13 cellular contexts compared by ENCODE assay signal in genomic region chr12:27193106-27193505, GRCh38. TPM values are rescaled to one million over a fixed set of nuclear protein-coding genes. Genes with fewer than 3 reads are reported as not detected.
DNase-seq lines count a peak whose midpoint lies in the region; ATAC-seq and TF ChIP-seq lines count a peak whose summit lies in the region.
"Had no signal": no experiment of that assay in that cellular context is flagged by ENCODE, and none has a peak within 500 bp of the region (broad histone marks: within the 10 kb centered on the region; RNA-seq: fewer than 3 reads in every experiment).

No MANE protein-coding gene starts in this region.

- no peak overlapping the region for H2BK120ac ChIP-seq in mesenchymal stem cell (ENCODE audit: low read depth, low read length)

- H3K4me3 ChIP-seq in breast epithelium (no peak overlapping the region), mammary epithelial cell (replicated peaks in 1 of 3; ENCODE audit: insufficient read depth in 1 of 3, low read depth in 2 of 3, low read length in 3 of 3) (no peak overlapping the region), coronary artery (no peak overlapping the region), mesenchymal stem cell (ENCODE audit: insufficient read depth in 1 of 2, low read depth in 1 of 2, low read length in 2 of 2) (no peak overlapping the region), aorta (ENCODE audit: low read length in 2 of 2) (no peak overlapping the region)

- H3K36me3 ChIP-seq in breast epithelium = no peaks in the 10 kb centered on the region
- H3K36me3 ChIP-seq in mammary epithelial cell (ENCODE audit: insufficient read depth, low read length) = no peaks in the 10 kb centered on the region
- no peaks in the 10 kb centered on the region for H3K36me3 ChIP-seq in mesenchymal stem cell (ENCODE audit: control insufficient read depth in 1 of 2, insufficient read depth in 2 of 2, low read depth in 1 of 2, low read length in 2 of 2)
- no peaks in the 10 kb centered on the region for H3K36me3 ChIP-seq in aorta (ENCODE audit: control insufficient read depth in 1 of 2, insufficient read depth in 2 of 2, low read length in 1 of 2)

- H4K91ac ChIP-seq in mesenchymal stem cell (ENCODE audit: low read length) = no peak overlapping the region

- no peak overlapping the region for H3K14ac ChIP-seq in mesenchymal stem cell (ENCODE audit: low read length in 2 of 2)

- H3K9ac ChIP-seq in mammary epithelial cell (ENCODE audit: insufficient read depth, low read length) = no peak overlapping the region
- H3K9ac ChIP-seq in mesenchymal stem cell (ENCODE audit: low read length) = peak overlapping the region; percentile 62
- H3K9ac ChIP-seq: parathyroid adenoma had no signal

- no peaks in the 10 kb centered on the region for H3K79me1 ChIP-seq in mesenchymal stem cell (replicated peaks; ENCODE audit: low read length, poor library complexity, severe bottlenecking)

- ATAC-seq in aorta (ENCODE audit: low FRiP score) = peak; percentile 13

- H3K9me3 Mint-ChIP-seq in activated naive CD8-positive, alpha-beta T cell treated with anti-CD3 and anti-CD28 coated beads for 36 hours = no peaks in the 10 kb centered on the region
- H3K9me3 Mint-ChIP-seq: activated T-helper 2 cell treated with anti-CD3 and anti-CD28 coated beads, Interferon-gamma antibody, Interleukin-2, Interleukin-4, amounts not matched to agents 10 μg/mL and 5 μg/mL and 100 μg/mL, durations not matched to agents 14 hours and 24 hours and 36 hours had no signal

- H3K4ac ChIP-seq in mesenchymal stem cell (ENCODE audit: low read depth in 1 of 2, low read length in 2 of 2) = no peak overlapping the region

- no peak overlapping the region for H2BK5ac ChIP-seq in mesenchymal stem cell (ENCODE audit: low read depth, low read length, poor library complexity, severe bottlenecking)

- in situ Hi-C loops in mammary epithelial cell (cut with MboI; ENCODE audit: low sequenced_read_pairs in 2 of 2) = no loop called here

- no peak overlapping the region for H3K4me3 Mint-ChIP-seq in activated naive CD8-positive, alpha-beta T cell treated with anti-CD3 and anti-CD28 coated beads for 36 hours

- dilution Hi-C loops in mammary epithelial cell (cut with HindIII; ENCODE audit: low sequenced_read_pairs) = no loop called here

- no peaks in the 10 kb centered on the region for H3K79me2 ChIP-seq in mammary epithelial cell (ENCODE audit: insufficient read depth, low read length)
- H3K79me2 ChIP-seq: parathyroid adenoma had no signal

- BruUV-seq in mammary epithelial cell (replicated peaks; lab: Mats Ljungman, UMichigan) = no TSS peak

- no peak overlapping the region for H3K18ac ChIP-seq in mesenchymal stem cell (ENCODE audit: low read depth in 1 of 2, low read length in 2 of 2)

- TF ChIP-seq CTCF in breast epithelium (IDR thresholded peaks at IDR 0.05) (no peak), mammary epithelial cell (conservative IDR thresholded peaks at IDR 0.05 in 1 of 2, IDR thresholded peaks at IDR 0.05 in 1 of 2; ENCODE audit: extremely low read depth in 1 of 2, insufficient read depth in 1 of 2, low read depth in 1 of 2, low read length in 2 of 2) (no peak), coronary artery (IDR thresholded peaks at IDR 0.05) (no peak)

- CTCF ChIA-PET in mammary epithelial cell (lab: Charles Lee; ENCODE audit: low non-redundant PET) = no interaction called here

- H3K36me3 Mint-ChIP-seq in activated naive CD8-positive, alpha-beta T cell treated with anti-CD3 and anti-CD28 coated beads for 36 hours = no peaks in the 10 kb centered on the region

- no peak overlapping the region for H3K27ac Mint-ChIP-seq in activated naive CD8-positive, alpha-beta T cell treated with anti-CD3 and anti-CD28 coated beads for 36 hours
- H3K27ac Mint-ChIP-seq: activated T-helper 2 cell treated with anti-CD3 and anti-CD28 coated beads, Interferon-gamma antibody, Interleukin-2, Interleukin-4, amounts not matched to agents 10 μg/mL and 5 μg/mL and 100 μg/mL, durations not matched to agents 14 hours and 24 hours and 36 hours had no signal

- H3K9me3 ChIP-seq in breast epithelium = no peaks in the 10 kb centered on the region
- H3K9me3 ChIP-seq in mammary epithelial cell (replicated peaks; ENCODE audit: insufficient read depth, low read length) = no peaks in the 10 kb centered on the region
- H3K9me3 ChIP-seq in mesenchymal stem cell (ENCODE audit: control insufficient read depth, low read length) = no peaks in the 10 kb centered on the region
- H3K9me3 ChIP-seq in aorta (ENCODE audit: control insufficient read depth, low read length) = no peaks in the 10 kb centered on the region

- intact Hi-C loops in breast epithelium (cut with DNase I; ENCODE audit: low total_unique reads) (no loop called here), mammary epithelial cell (cut with micrococcal nuclease) (no loop called here), aorta (cut with DNase I) (no loop called here)

- H3K4me1 ChIP-seq in breast epithelium = no peaks in the 10 kb centered on the region
- peaks cover 5% of the 10 kb centered on the region for H3K4me1 ChIP-seq in mammary epithelial cell (ENCODE audit: insufficient read depth, low read length)
- peaks cover 1% of the 10 kb centered on the region for H3K4me1 ChIP-seq in mesenchymal stem cell (ENCODE audit: control insufficient read depth, insufficient read depth, low read depth, low read length)
- peaks cover 2 to 10% of the 10 kb centered on the region in 2 donors for H3K4me1 ChIP-seq in aorta (ENCODE audit: control insufficient read depth in 1 of 2, insufficient read depth in 2 of 2, low read length in 2 of 2)
- H3K4me1 ChIP-seq: parathyroid adenoma had no signal

- H2BK12ac ChIP-seq in mesenchymal stem cell (ENCODE audit: low read length in 2 of 2) = no peak overlapping the region

- DNase-seq in breast epithelium (ENCODE audit: low spot score in 2 of 2) (no peak), mammary epithelial cell (no peak), coronary artery (ENCODE audit: low spot score) (no peak), mesenchymal stem cell (peak; percentile 80), aorta (no peak), islet precursor cell (no peak), NCI-H1694 (lab: John Stamatoyannopoulos, UW) (no peak)
- no peak for DNase-seq in activated naive CD8-positive, alpha-beta T cell treated with anti-CD3 and anti-CD28 coated beads for 36 hours
- DNase-seq: Karpas-422, NCI-H2171 treated with DMSO at 0.1 percent for 48 hours had no signal

- no peak overlapping the region for H3K23ac ChIP-seq in mesenchymal stem cell (ENCODE audit: low read length in 2 of 2)

- H3K27me3 Mint-ChIP-seq in activated naive CD8-positive, alpha-beta T cell treated with anti-CD3 and anti-CD28 coated beads for 36 hours = no peaks in the 10 kb centered on the region

- H3K4me2 ChIP-seq in mammary epithelial cell (ENCODE audit: insufficient read depth, low read depth, low read length) = no peak overlapping the region
- no peak overlapping the region for H3K4me2 ChIP-seq in mesenchymal stem cell (ENCODE audit: low read length, poor library complexity, severe bottlenecking)

- no peaks in the 10 kb centered on the region for H4K20me1 ChIP-seq in mammary epithelial cell (ENCODE audit: insufficient read depth, low read length)

- no peaks in the 10 kb centered on the region for H3K4me1 Mint-ChIP-seq in activated naive CD8-positive, alpha-beta T cell treated with anti-CD3 and anti-CD28 coated beads for 36 hours

- H2AFZ ChIP-seq in mammary epithelial cell (ENCODE audit: low read depth, low read length) (no peak overlapping the region), mesenchymal stem cell (ENCODE audit: low read depth, low read length) (no peak overlapping the region)
- H2AFZ ChIP-seq: parathyroid adenoma had no signal

- no peak overlapping the region for H4K8ac ChIP-seq in mesenchymal stem cell (ENCODE audit: low read length)

- H2BK15ac ChIP-seq in mesenchymal stem cell (ENCODE audit: low read depth, poor library complexity, severe bottlenecking) = no peak overlapping the region

- H2AK5ac ChIP-seq in mesenchymal stem cell (ENCODE audit: low read length, severe bottlenecking) = no peak overlapping the region

- WGBS in mammary epithelial cell (ENCODE audit: low coverage, missing lambda C conversion rate) = 95% methylated on average over 2 of the region's 2 CpGs
- 94% methylated on average over 1 of the region's 2 CpGs for WGBS in mesenchymal stem cell
- 1 to 26% methylated on average over 2 of the region's 2 CpGs for WGBS in aorta, 2 donors

- H3K27ac ChIP-seq in breast epithelium (peak overlapping the region; percentile 8 to 40), mammary epithelial cell (ENCODE audit: insufficient read depth, low read depth, low read length) (no peak overlapping the region), coronary artery (peak overlapping the region; percentile 85 to 89), mesenchymal stem cell (ENCODE audit: low read length, poor library complexity, severe bottlenecking) (no peak overlapping the region), aorta (ENCODE audit: low read depth in 1 of 2, low read length in 2 of 2) (peak overlapping the region; percentile 91 to 100)
- H3K27ac ChIP-seq: 22Rv1, parathyroid adenoma had no signal

- H3K27me3 ChIP-seq in breast epithelium (no peaks in the 10 kb centered on the region), mammary epithelial cell (ENCODE audit: insufficient read depth, low read length) (no peaks in the 10 kb centered on the region), mesenchymal stem cell (ENCODE audit: control insufficient read depth in 1 of 2, insufficient read depth in 1 of 2, low read length in 2 of 2) (no peaks in the 10 kb centered on the region), aorta (ENCODE audit: control insufficient read depth in 1 of 2, insufficient read depth in 2 of 2, low read length in 1 of 2) (no peaks in the 10 kb centered on the region)

- TF ChIP-seq POLR2A in breast epithelium (IDR thresholded peaks at IDR 0.05) = no peak

RNA-seq across cellular contexts. Expression of gene STK38L, which starts 51.0 kb away (rescaled TPM):
- 10 to 100 TPM; 29.4 to 48.8 (median 37.9) TPM for total RNA-seq in breast epithelium
- total RNA-seq in mammary epithelial cell = 10 to 100 TPM; 30.9 to 33.2 TPM
- 5.3 TPM for polyA plus RNA-seq in mammary epithelial cell
- 9.0 TPM for polyA minus RNA-seq in mammary epithelial cell
- polyA plus RNA-seq in mesenchymal stem cell (2013, experiment 1 of 2) = 18.5 TPM
- 19.1 TPM for polyA plus RNA-seq in mesenchymal stem cell (2013, experiment 2 of 2)
- total RNA-seq in aorta = 100 to 1,000 TPM; 218 to 414 TPM
- 10 to 100 TPM; 54.6 to 94.4 TPM for polyA plus RNA-seq in aorta
- 10 to 100 TPM; 31.2 to 32.0 TPM for total RNA-seq in activated naive CD8-positive, alpha-beta T cell treated with anti-CD3 and anti-CD28 coated beads for 36 hours

Comparison
In these comparisons a context has a peak if more than half of its experiments do, and no peak if none do; other contexts are left out.
1. H3K27ac ChIP-seq: peak in breast epithelium (2 of 2), coronary artery (2 of 2) and aorta (2 of 2); none in mammary epithelial cell (single experiment) and mesenchymal stem cell (single experiment).
2. RNA of gene STK38L, which starts 51.0 kb away (total RNA-seq): 218 to 414 TPM in aorta; 29.4 to 48.8 TPM in breast epithelium, 30.9 to 33.2 TPM in mammary epithelial cell and 31.2 to 32.0 TPM in activated naive CD8-positive, alpha-beta T cell treated with anti-CD3 and anti-CD28 coated beads for 36 hours; every median in the first group is over 4 times any median in the second.